ENCODE assay signal across 32 cellular contexts in genomic region chr5:31231171-31231570, GRCh38. TPM values are rescaled to one million over a fixed set of nuclear protein-coding genes. Genes with fewer than 3 reads are reported as not detected.
DNase-seq lines count a peak whose midpoint lies in the region; ATAC-seq, FAIRE-seq and TF ChIP-seq lines count a peak whose summit lies in the region.
"Had no signal": no experiment of that assay in that cellular context is flagged by ENCODE, and none has a peak within 500 bp of the region (broad histone marks: within the 10 kb centered on the region; RNA-seq: fewer than 3 reads in every experiment).

No MANE protein-coding gene starts in this region.

- H3K4me3 ChIP-seq in fibroblast of pulmonary artery (replicated peaks; ENCODE audit: low read depth, low read length) = no peak overlapping the region
- H3K4me3 ChIP-seq: colonic mucosa, SJCRH30 had no signal

- H3K27ac Mint-ChIP-seq in osteocyte (ENCODE audit: unreplicated experiment) = peak overlapping the region; percentile 56
- H3K27ac Mint-ChIP-seq: activated CD4-positive, alpha-beta T cell treated with anti-CD3 and anti-CD28 coated beads for 36 hours; activated T-helper 2 cell treated with anti-CD3 and anti-CD28 coated beads, Interferon-gamma antibody, Interleukin-2, Interleukin-4, amounts not matched to agents 10 μg/mL and 5 μg/mL and 100 μg/mL, durations not matched to agents 14 hours and 24 hours and 36 hours; CD8-positive, alpha-beta memory T cell; effector memory CD8-positive, alpha-beta T cell had no signal

- DNase-seq in ELR (ENCODE audit: low read depth) = peak; percentile 14
- DNase-seq in NCI-H69 (lab: John Stamatoyannopoulos, UW) = peak; percentile 33
- DNase-seq in fibroblast of pulmonary artery (ENCODE audit: low read depth) = peak; percentile 3
- DNase-seq in osteocyte (ENCODE audit: extremely low spot score, unreplicated experiment) = no peak
- DNase-seq in D721Med (ENCODE audit: insufficient read length, low spot score) = no peak
- DNase-seq in NK-92 treated with Interleukin-12 subunit alpha and Interleukin-12 subunit beta, amount 100 ng/mL, for 24 hours (lab: John Stamatoyannopoulos, UW) = no peak
- DNase-seq in C1 segment of cervical spinal cord (lab: John Stamatoyannopoulos, UW) = no peak
- DNase-seq: activated CD4-positive, alpha-beta T cell treated with anti-CD3 and anti-CD28 coated beads for 36 hours; activated naive CD4-positive, alpha-beta T cell treated with anti-CD3 and anti-CD28 coated beads, Interleukin-2, amount 50 U/mL, for 16 hours; activated T-cell treated with anti-CD3 and anti-CD28 coated beads for 4 hours; amygdala; BE2C; CD8-positive, alpha-beta memory T cell; colonic mucosa; DMS53; effector memory CD8-positive, alpha-beta T cell; foreskin keratinocyte; GDM1; GOT3; mammary epithelial cell; NCI-H146; NCI-H345; NCI-H748 treated with DMSO at 0.1 percent for 48 hours; SJCRH30; stimulated activated CD4-positive, alpha-beta T cell treated with anti-CD3 and anti-CD28 coated beads, Interleukin-4, amount 100 ng/mL, for 1 hour; T1000; trophoblast cell had no signal

- no peaks in the 10 kb centered on the region for H3K9me3 Mint-ChIP-seq in osteocyte (ENCODE audit: unreplicated experiment)
- H3K9me3 Mint-ChIP-seq: activated T-helper 2 cell treated with anti-CD3 and anti-CD28 coated beads, Interferon-gamma antibody, Interleukin-2, Interleukin-4, amounts not matched to agents 10 μg/mL and 5 μg/mL and 100 μg/mL, durations not matched to agents 14 hours and 24 hours and 36 hours had no signal

- ATAC-seq in GM18505 (IDR thresholded peaks at IDR 0.05; ENCODE audit: unreplicated experiment) = no peak
- ATAC-seq: activated CD4-positive, alpha-beta T cell treated with anti-CD3 and anti-CD28 coated beads for 36 hours; effector memory CD8-positive, alpha-beta T cell; foreskin keratinocyte had no signal

- TF ChIP-seq CTCF in fibroblast of pulmonary artery (IDR thresholded peaks at IDR 0.05; ENCODE audit: low read length, missing control alignments) (no peak), osteocyte (IDR thresholded peaks at IDR 0.05) (no peak), D721Med (IDR thresholded peaks at IDR 0.05; ENCODE audit: insufficient read depth, missing control alignments) (no peak)

- no peak for FAIRE-seq in D721Med (lab: Jason Lieb, UNC)
- FAIRE-seq: bronchial epithelial cell had no signal

- no peaks in the 10 kb centered on the region for H3K27me3 Mint-ChIP-seq in osteocyte (ENCODE audit: unreplicated experiment)
- H3K27me3 Mint-ChIP-seq: effector memory CD8-positive, alpha-beta T cell had no signal

- TF ChIP-seq POLR2A in GM18505 (IDR thresholded peaks at IDR 0.05; ENCODE audit: borderline replicate concordance, extremely low read depth, insufficient read depth, insufficient read length) = no peak

- H3K36me3 Mint-ChIP-seq in osteocyte (ENCODE audit: unreplicated experiment) = peaks cover 55% of the 10 kb centered on the region
- H3K36me3 Mint-ChIP-seq: CD8-positive, alpha-beta memory T cell had no signal

- peak overlapping the region; percentile 19 for H3K4me3 Mint-ChIP-seq in osteocyte (ENCODE audit: unreplicated experiment)
- H3K4me3 Mint-ChIP-seq: activated CD4-positive, alpha-beta T cell treated with anti-CD3 and anti-CD28 coated beads for 36 hours; CD8-positive, alpha-beta memory T cell; effector memory CD8-positive, alpha-beta T cell; neural crest cell had no signal

- peaks cover 91% of the 10 kb centered on the region for H3K4me1 Mint-ChIP-seq in osteocyte (ENCODE audit: unreplicated experiment)
- H3K4me1 Mint-ChIP-seq: activated CD4-positive, alpha-beta T cell treated with anti-CD3 and anti-CD28 coated beads for 36 hours; CD8-positive, alpha-beta memory T cell had no signal

RNA-seq across cellular contexts. Expression of gene CDH6, which starts 37.7 kb away (rescaled TPM):
- total RNA-seq in osteocyte = 791 and 792 TPM in 2 replicates
- total RNA-seq: activated CD4-positive, alpha-beta T cell treated with anti-CD3 and anti-CD28 coated beads for 36 hours; activated T-helper 2 cell treated with anti-CD3 and anti-CD28 coated beads, Interferon-gamma antibody, Interleukin-2, Interleukin-4, amounts not matched to agents 10 μg/mL and 5 μg/mL and 100 μg/mL, durations not matched to agents 14 hours and 24 hours and 36 hours; CD8-positive, alpha-beta memory T cell; foreskin keratinocyte; HT-29; mammary epithelial cell had no signal

Comparison
In these comparisons a context has a peak if more than half of its experiments do, and no peak if none do; other contexts are left out.
1. DNase-seq: peak in ELR (single experiment), NCI-H69 (single experiment) and fibroblast of pulmonary artery (single experiment); none in osteocyte (single experiment), D721Med (single experiment), NK-92 treated with Interleukin-12 subunit alpha and Interleukin-12 subunit beta, amount 100 ng/mL, for 24 hours (single experiment) and C1 segment of cervical spinal cord (0 of 14).